26 cellular contexts compared by ENCODE assay signal in the genomic region with DNA sequence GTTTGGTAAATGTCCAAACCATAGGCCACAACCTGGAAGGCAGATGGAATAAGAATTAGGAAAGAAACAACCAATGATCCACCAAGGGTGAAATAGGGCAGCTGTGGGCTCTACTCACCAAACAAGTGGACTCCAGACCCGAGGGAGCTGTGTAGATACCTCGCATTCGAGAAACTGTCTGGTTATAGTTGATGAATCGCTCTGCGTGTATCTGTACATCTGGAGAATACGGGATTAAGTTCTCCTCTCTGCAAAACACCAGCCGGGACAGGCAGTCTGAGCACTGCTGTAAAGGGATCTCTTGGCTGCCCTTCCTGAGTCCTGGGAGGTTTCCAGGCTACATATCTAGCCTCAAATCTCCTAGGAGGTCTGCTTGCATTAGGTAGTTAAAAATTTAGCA. TPM values are rescaled to one million over a fixed set of nuclear protein-coding genes. Genes with fewer than 3 reads are reported as not detected.
DNase-seq lines count a peak whose midpoint lies in the region; ATAC-seq and TF ChIP-seq lines count a peak whose summit lies in the region.
"Had no signal": no experiment of that assay in that cellular context is flagged by ENCODE, and none has a peak within 500 bp of the region (broad histone marks: within the 10 kb centered on the region; RNA-seq: fewer than 3 reads in every experiment).

No MANE protein-coding gene starts in this region.

- TF ChIP-seq EP300 in SK-N-SH (IDR thresholded peaks at IDR 0.05; ENCODE audit: borderline replicate concordance in 1 of 2, low read depth in 1 of 2, low read length in 1 of 2) (no peak), transverse colon (IDR thresholded peaks at IDR 0.05; ENCODE audit: low read depth) (no peak)

- peaks cover 32% of the 10 kb centered on the region for H3K79me2 ChIP-seq in SK-N-SH (ENCODE audit: insufficient read depth)

- DNase-seq in SK-N-SH = no peak
- DNase-seq in AG04450 (ENCODE audit: low read depth, low spot score) = no peak
- peak; percentile 43 for DNase-seq in activated CD8-positive, alpha-beta memory T cell treated with anti-CD3 and anti-CD28 coated beads, Interleukin-2, amount 50 U/mL, for 48 hours
- DNase-seq in myocyte (ENCODE audit: low read depth) = peak; percentile 52
- no peak for DNase-seq in D341Med (ENCODE audit: low spot score)
- no peak for DNase-seq in transverse colon
- DNase-seq: 8988T; activated CD4-positive, alpha-beta T cell treated with anti-CD3 and anti-CD28 coated beads for 1 hour; activated gamma-delta T cell treated with Interleukin-2 at 50 U/mL for 16 hours; BE2C; cerebellar nuclear complex; erythroblast; Kasumi-1; lower lobe of right lung; NCI-H1092 treated with DMSO at 0.1 percent for 48 hours; NCI-H1930; NCI-H226; NCI-H774; Right ventricle myocardium superior; small intestine; stimulated activated CD4-positive, alpha-beta T cell treated with anti-CD3 and anti-CD28 coated beads, Interleukin-2, amount 100 ng/mL, for 48 hours; stimulated activated naive CD8-positive, alpha-beta T cell treated with anti-CD3 and anti-CD28 coated beads, Interleukin-15, amount 100 ng/mL, for 72 hours had no signal

- H3K4me2 ChIP-seq in SK-N-SH = no peak overlapping the region
- H3K4me2 ChIP-seq: GM23338 had no signal

- H3K27ac ChIP-seq in SK-N-SH (ENCODE audit: low read depth in 2 of 2, low read length in 1 of 2) (peak overlapping the region in 1 of 2 experiments; percentile 26; a peak in 2 of 4 replicates), AG04450 (ENCODE audit: low read depth, low read length) (peak overlapping the region; percentile 31), transverse colon (no peak overlapping the region)
- H3K27ac ChIP-seq: lower lobe of right lung, tibial nerve had no signal

- H3K9me2 ChIP-seq in SK-N-SH = no peaks in the 10 kb centered on the region

- no peaks in the 10 kb centered on the region for H3K9me3 ChIP-seq in SK-N-SH
- H3K9me3 ChIP-seq in AG04450 (ENCODE audit: control insufficient read depth, insufficient read depth, low read length) = no peaks in the 10 kb centered on the region
- H3K9me3 ChIP-seq in transverse colon = no peaks in the 10 kb centered on the region
- H3K9me3 ChIP-seq: BE2C, lower lobe of right lung, tibial nerve had no signal

- in situ Hi-C loops in transverse colon (cut with MboI; ENCODE audit: low pct_ligation_motif_present in 1 of 4, low pct_unique_long_range_greater_than_20kb in 1 of 4, low sequenced_read_pairs in 3 of 4) = no loop called here

- no peak for TF ChIP-seq RAD21 in SK-N-SH (IDR thresholded peaks at IDR 0.05; ENCODE audit: low read length)

- H3K4me1 ChIP-seq in SK-N-SH (ENCODE audit: control insufficient read depth in 1 of 2, insufficient read depth in 2 of 2, low read depth in 1 of 2, low read length in 1 of 2) = no peaks in the 10 kb centered on the region
- no peaks in the 10 kb centered on the region for H3K4me1 ChIP-seq in transverse colon
- H3K4me1 ChIP-seq: BE2C, lower lobe of right lung, tibial nerve had no signal

- TF ChIP-seq CTCF in SK-N-SH (IDR thresholded peaks at IDR 0.05) (no peak), AG04450 (IDR thresholded peaks at IDR 0.05; ENCODE audit: low read depth, low read length) (no peak), transverse colon (IDR thresholded peaks at IDR 0.05) (no peak)

- POLR2A ChIA-PET in SK-N-SH (lab: Yijun Ruan, JAX) = interaction anchor here (1.3 kb wide), 1 partner anchor 9 kb away, joined by 4 read pairs; a partner anchor contains a TSS
- POLR2A ChIA-PET in AG04450 (lab: Yijun Ruan, JAX) = interaction anchor here (1.1 kb wide), 1 partner anchor 9 kb away, joined by 5 read pairs; no protein-coding TSS in a partner anchor

- no peak overlapping the region for H3K9ac ChIP-seq in SK-N-SH

- TF ChIP-seq POLR2A in transverse colon (IDR thresholded peaks at IDR 0.05) = no peak

- intact Hi-C loops in transverse colon (cut with DNase I; ENCODE audit: low total_unique reads) = no loop called here

- H4K20me1 ChIP-seq in SK-N-SH (ENCODE audit: insufficient read depth) = no peaks in the 10 kb centered on the region

- H3K27me3 ChIP-seq in SK-N-SH (ENCODE audit: insufficient read depth) = no peaks in the 10 kb centered on the region
- H3K27me3 ChIP-seq in AG04450 (ENCODE audit: control insufficient read depth, insufficient read depth, low read length) = no peaks in the 10 kb centered on the region
- no peaks in the 10 kb centered on the region for H3K27me3 ChIP-seq in transverse colon
- H3K27me3 ChIP-seq: BE2C, tibial nerve had no signal

- ATAC-seq in SK-N-SH treated with all-trans-retinoic acid at 6 μM for 48 hours (peak; percentile 65), GM19467 (IDR thresholded peaks at IDR 0.05; ENCODE audit: unreplicated experiment) (no peak)
- ATAC-seq: GM23338; lower lobe of right lung; stimulated activated naive CD8-positive, alpha-beta T cell treated with anti-CD3 and anti-CD28 coated beads, Interleukin-15, amount 100 ng/mL, for 72 hours had no signal

- H3K4me3 ChIP-seq in SK-N-SH (ENCODE audit: low read depth in 2 of 2, low read length in 1 of 2) (no peak overlapping the region), AG04450 (ENCODE audit: low read depth, low read length) (no peak overlapping the region), transverse colon (no peak overlapping the region)
- H3K4me3 ChIP-seq: GM23338, lower lobe of right lung, tibial nerve had no signal

- no peak overlapping the region for H2AFZ ChIP-seq in SK-N-SH (ENCODE audit: low read depth)
- H2AFZ ChIP-seq: GM23338 had no signal

- H3K36me3 ChIP-seq in SK-N-SH (replicated peaks in 1 of 2; ENCODE audit: control insufficient read depth in 1 of 2, insufficient read depth in 2 of 2, low read length in 1 of 2) (peaks cover 54 to 66% of the 10 kb centered on the region in 2 experiments), transverse colon (peaks cover 0 to 47% (median 13%) of the 10 kb centered on the region in 4 donors)

- H3F3A ChIP-seq in SK-N-SH (replicated peaks; ENCODE audit: insufficient read depth) = peaks cover 18% of the 10 kb centered on the region

- CTCF ChIA-PET in SK-N-SH (lab: Yijun Ruan, JAX) (no interaction called here), AG04450 (lab: Charles Lee) (interaction anchor here (1.4 kb wide), 1 partner anchor 21 kb away, joined by 4 read pairs; no protein-coding TSS in a partner anchor)

- WGBS in SK-N-SH (ENCODE audit: low lambda C conversion rate) = 75% methylated on average over 7 of the region's 7 CpGs
- WGBS in transverse colon (ENCODE audit: low coverage in 1 of 2), 2 donors = 82 to 87% methylated on average over 7 of the region's 7 CpGs

TF ChIP-seq in SK-N-SH treated with all-trans-retinoic acid at 6 μM for 48 hours, 23 proteins besides CTCF, POLR2A, EP300 and RAD21:
- no peak for TF ChIP-seq ZC3H10 (CRISPR knock-in tag; IDR thresholded peaks at IDR 0.05)
- no peak for TF ChIP-seq CSDC2 (CRISPR knock-in tag; IDR thresholded peaks at IDR 0.05)

TF ChIP-seq in SK-N-SH, 30 proteins besides CTCF, POLR2A, EP300 and RAD21:
- TF ChIP-seq, protein P1, sequence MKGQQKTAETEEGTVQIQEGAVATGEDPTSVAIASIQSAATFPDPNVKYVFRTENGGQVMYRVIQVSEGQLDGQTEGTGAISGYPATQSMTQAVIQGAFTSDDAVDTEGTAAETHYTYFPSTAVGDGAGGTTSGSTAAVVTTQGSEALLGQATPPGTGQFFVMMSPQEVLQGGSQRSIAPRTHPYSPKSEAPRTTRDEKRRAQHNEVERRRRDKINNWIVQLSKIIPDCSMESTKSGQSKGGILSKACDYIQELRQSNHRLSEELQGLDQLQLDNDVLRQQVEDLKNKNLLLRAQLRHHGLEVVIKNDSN (IDR thresholded peaks at IDR 0.05; ENCODE audit: borderline replicate concordance, low read depth) = no peak
- TF ChIP-seq NRF1 (IDR thresholded peaks at IDR 0.05; ENCODE audit: low read depth, low read length) = no peak
- TF ChIP-seq, protein P2, sequence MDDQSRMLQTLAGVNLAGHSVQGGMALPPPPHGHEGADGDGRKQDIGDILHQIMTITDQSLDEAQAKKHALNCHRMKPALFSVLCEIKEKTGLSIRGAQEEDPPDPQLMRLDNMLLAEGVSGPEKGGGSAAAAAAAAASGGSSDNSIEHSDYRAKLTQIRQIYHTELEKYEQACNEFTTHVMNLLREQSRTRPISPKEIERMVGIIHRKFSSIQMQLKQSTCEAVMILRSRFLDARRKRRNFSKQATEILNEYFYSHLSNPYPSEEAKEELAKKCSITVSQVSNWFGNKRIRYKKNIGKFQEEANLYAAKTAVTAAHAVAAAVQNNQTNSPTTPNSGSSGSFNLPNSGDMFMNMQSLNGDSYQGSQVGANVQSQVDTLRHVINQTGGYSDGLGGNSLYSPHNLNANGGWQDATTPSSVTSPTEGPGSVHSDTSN (IDR thresholded peaks at IDR 0.05) = no peak

RNA-seq across cellular contexts. Expression of a gene that starts 9.4 kb away (rescaled TPM):
- polyA plus RNA-seq in SK-N-SH (2012; rRNA removed) (51.3 and 68.7 TPM in 2 replicates), AG04450 (2011; rRNA removed) (91.9 and 152 TPM in 2 replicates)
- polyA plus RNA-seq in SK-N-SH (2012; cell fraction: cytosol; rRNA removed) = 25.1 and 30.9 TPM in 2 replicates
- 403 and 672 TPM in 2 replicates for polyA plus RNA-seq in SK-N-SH (2012; cell fraction: nucleus; rRNA removed)
- polyA minus RNA-seq in AG04450 (2011; rRNA and poly(A)+ RNA removed) = 336 and 425 TPM in 2 replicates
- total RNA-seq in myocyte (78.9 and 79.8 TPM in 2 replicates), transverse colon (100 to 1,000 TPM; 140 to 418 (median 223) TPM)
- 114 TPM for polyA plus RNA-seq in myocyte (2012)

RNA-seq across cellular contexts. Expression of a gene that starts 31.9 kb away (rescaled TPM):
- polyA plus RNA-seq in SK-N-SH (2012; rRNA removed) = 55.9 and 87.6 TPM in 2 replicates
- 33.2 and 46.1 TPM in 2 replicates for polyA plus RNA-seq in SK-N-SH (2012; cell fraction: cytosol; rRNA removed)
- polyA plus RNA-seq in SK-N-SH (2012; cell fraction: nucleus; rRNA removed) = 103 and 125 TPM in 2 replicates
- 49.0 and 68.7 TPM in 2 replicates for polyA plus RNA-seq in AG04450 (2011; rRNA removed)
- polyA minus RNA-seq in AG04450 (2011; rRNA and poly(A)+ RNA removed) = 55.4 and 82.7 TPM in 2 replicates
- 71.7 and 85.0 TPM in 2 replicates for total RNA-seq in myocyte
- 53.2 TPM for polyA plus RNA-seq in myocyte (2012)
- 10 to 100 TPM; 18.3 to 39.7 (median 32.6) TPM for total RNA-seq in transverse colon

RNA-seq across cellular contexts. Expression of a gene that starts 32.2 kb away (rescaled TPM):
- polyA plus RNA-seq in SK-N-SH (2012; rRNA removed) = 48.4 and 55.2 TPM in 2 replicates
- 46.5 and 53.8 TPM in 2 replicates for polyA plus RNA-seq in SK-N-SH (2012; cell fraction: cytosol; rRNA removed)
- polyA plus RNA-seq in SK-N-SH (2012; cell fraction: nucleus; rRNA removed) = 44.5 and 50.9 TPM in 2 replicates
- 29.0 and 30.8 TPM in 2 replicates for polyA plus RNA-seq in AG04450 (2011; rRNA removed)
- polyA minus RNA-seq in AG04450 (2011; rRNA and poly(A)+ RNA removed) = 11.8 and 16.2 TPM in 2 replicates
- total RNA-seq in myocyte = 36.0 and 36.1 TPM in 2 replicates
- polyA plus RNA-seq in myocyte (2012) = 31.5 TPM
- total RNA-seq in transverse colon = 10 to 100 TPM in 1 of 4 donors, 1 to 10 TPM in 3; 4.9 to 10.8 (median 8.7) TPM

Comparison
In these comparisons a context has a peak if more than half of its experiments do, and no peak if none do; other contexts are left out.
1. DNase-seq: peak in activated CD8-positive, alpha-beta memory T cell treated with anti-CD3 and anti-CD28 coated beads, Interleukin-2, amount 50 U/mL, for 48 hours (single experiment) and myocyte (single experiment); none in SK-N-SH (single experiment), AG04450 (single experiment), D341Med (single experiment) and transverse colon (single experiment).